13 cellular contexts compared by ENCODE assay signal in genomic region chr3:150222646-150223045, GRCh38.
"Had no signal": no experiment of that assay in that cellular context is flagged by ENCODE, and none has a peak within 500 bp of the region (broad histone marks: within the 10 kb centered on the region; RNA-seq: fewer than 3 reads in every experiment).

No MANE protein-coding gene starts in this region.

- H3K4me3 Mint-ChIP-seq: effector memory CD8-positive, alpha-beta T cell; naive thymus-derived CD8-positive, alpha-beta T cell; stimulated activated memory B cell treated with anti-CD40 and anti-IgM and Interleukin-4, amounts not matched to agents 10 μg/mL and 1 μg/mL and 100 μg/mL, for 72 hours had no signal

- DNase-seq: activated CD4-positive, CD25-positive, alpha-beta regulatory T cell treated with anti-CD3 and anti-CD28 coated beads, Interleukin-2, amount 50 U/mL, for 72 hours; activated naive CD4-positive, alpha-beta T cell treated with anti-CD3 and anti-CD28 coated beads, Interleukin-2, amount 50 U/mL, for 16 hours; dermis blood vessel endothelial cell; effector memory CD8-positive, alpha-beta T cell; kidney; left ventricle myocardium inferior; naive thymus-derived CD8-positive, alpha-beta T cell; posterior cingulate gyrus; stimulated activated CD4-positive, alpha-beta T cell treated with anti-CD3 and anti-CD28 coated beads, Interleukin-2, amount 100 ng/mL, for 48 hours had no signal

- H3K27ac ChIP-seq: epithelial cell of prostate, gastroesophageal sphincter, left ventricle myocardium inferior had no signal

- ATAC-seq: effector memory CD8-positive, alpha-beta T cell; gastroesophageal sphincter; naive thymus-derived CD8-positive, alpha-beta T cell; stimulated activated memory B cell treated with anti-CD40 and anti-IgM and Interleukin-4, amounts not matched to agents 10 μg/mL and 1 μg/mL and 100 μg/mL, for 72 hours had no signal

- FAIRE-seq: kidney had no signal

- H3K27me3 ChIP-seq: gastroesophageal sphincter had no signal

- H3K9me3 Mint-ChIP-seq: activated T-helper 2 cell treated with anti-CD3 and anti-CD28 coated beads, Interferon-gamma antibody, Interleukin-2, Interleukin-4, amounts not matched to agents 10 μg/mL and 5 μg/mL and 100 μg/mL, durations not matched to agents 14 hours and 24 hours and 36 hours; effector memory CD8-positive, alpha-beta T cell; stimulated activated memory B cell treated with anti-CD40 and anti-IgM and Interleukin-4, amounts not matched to agents 10 μg/mL and 1 μg/mL and 100 μg/mL, for 72 hours had no signal

- H3K36me3 ChIP-seq: gastroesophageal sphincter, left ventricle myocardium inferior had no signal

- H3K27ac Mint-ChIP-seq: activated T-helper 2 cell treated with anti-CD3 and anti-CD28 coated beads, Interferon-gamma antibody, Interleukin-2, Interleukin-4, amounts not matched to agents 10 μg/mL and 5 μg/mL and 100 μg/mL, durations not matched to agents 14 hours and 24 hours and 36 hours; effector memory CD8-positive, alpha-beta T cell; stimulated activated memory B cell treated with anti-CD40 and anti-IgM and Interleukin-4, amounts not matched to agents 10 μg/mL and 1 μg/mL and 100 μg/mL, for 72 hours had no signal

- H3K4me3 ChIP-seq: gastroesophageal sphincter, left ventricle myocardium inferior had no signal

- H3K36me3 Mint-ChIP-seq: naive thymus-derived CD8-positive, alpha-beta T cell; stimulated activated memory B cell treated with anti-CD40 and anti-IgM and Interleukin-4, amounts not matched to agents 10 μg/mL and 1 μg/mL and 100 μg/mL, for 72 hours had no signal
